1 cellular context compared by ENCODE assay signal in the genomic region with DNA sequence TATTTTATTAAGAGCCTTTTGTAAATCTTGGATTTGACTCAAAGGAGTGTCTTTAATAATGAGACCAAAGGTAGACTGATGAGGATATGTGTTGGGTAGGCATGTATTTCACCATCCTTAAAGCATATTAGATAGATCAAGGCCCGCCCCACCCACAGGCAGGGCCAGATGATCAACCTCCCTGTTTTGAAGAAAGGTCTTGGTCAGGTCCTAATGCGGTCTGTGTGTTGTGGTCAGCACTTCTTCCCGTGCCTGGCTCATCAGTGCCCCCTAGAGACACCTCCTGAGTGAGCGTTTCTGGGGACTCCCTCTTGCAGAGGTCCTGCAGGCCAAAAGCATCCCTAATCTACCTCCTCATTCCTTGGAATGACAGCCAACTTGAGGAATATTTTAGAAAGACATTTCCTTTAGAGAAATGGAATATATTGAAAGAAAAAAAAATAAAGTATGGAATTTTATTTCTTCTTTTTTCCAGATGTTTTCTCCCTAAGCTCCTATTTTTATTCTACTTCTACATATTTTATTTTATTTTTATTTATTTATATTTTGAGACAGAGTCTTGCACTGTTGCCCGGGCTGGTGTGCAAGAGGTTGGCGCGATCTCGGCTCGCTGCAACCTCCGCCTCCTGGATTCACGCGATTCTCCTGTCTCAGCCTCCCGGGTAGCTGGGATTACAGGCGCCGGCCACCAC.
TF ChIP-seq lines count a peak whose summit lies in the region.

No MANE protein-coding gene starts in this region.

TF ChIP-seq in HepG2, 621 proteins besides CTCF, POLR2A, EP300 and RAD21 (continued from another document and continues in another):
- TF ChIP-seq RFX5 (IDR thresholded peaks at IDR 0.05; ENCODE audit: low read depth, low read length) (no peak), HOXA5 (CRISPR knock-in tag; IDR thresholded peaks at IDR 0.05) (0 out of 2 replicates have a peak, but pooled peaks have one; percentile 36), PBX2 (CRISPR knock-in tag; IDR thresholded peaks at IDR 0.05) (no peak), ZNF589 (CRISPR knock-in tag; conservative IDR thresholded peaks at IDR 0.05) (no peak), SMAD9 (CRISPR knock-in tag; IDR thresholded peaks at IDR 0.05) (no peak), PAF1 (CRISPR knock-in tag; IDR thresholded peaks at IDR 0.05) (no peak), ZNF331 (CRISPR knock-in tag; IDR thresholded peaks at IDR 0.05) (peak; percentile 52; the same call in 1 of the 2 replicates), DPF2 (CRISPR knock-in tag; IDR thresholded peaks at IDR 0.05; ENCODE audit: borderline replicate concordance, low read depth) (no peak), ZSCAN29 (CRISPR knock-in tag; conservative IDR thresholded peaks at IDR 0.05) (0 out of 2 replicates have a peak, but pooled peaks have one; percentile 46), NFIC (IDR thresholded peaks at IDR 0.05; ENCODE audit: low read length) (no peak), DNMT1 (CRISPR knock-in tag; IDR thresholded peaks at IDR 0.05) (no peak), HNF1A (IDR thresholded peaks at IDR 0.05; ENCODE audit: low read depth) (no peak), HNF1A (CRISPR knock-in tag; IDR thresholded peaks at IDR 0.05; ENCODE audit: borderline replicate concordance) (peak; percentile 52; the same call in 1 of the 2 replicates), ZNF720 (CRISPR knock-in tag; IDR thresholded peaks at IDR 0.05) (no peak), ZFP90 (CRISPR knock-in tag; IDR thresholded peaks at IDR 0.05; ENCODE audit: borderline replicate concordance) (no peak), ZNF549 (CRISPR knock-in tag; IDR thresholded peaks at IDR 0.05) (no peak), ZNF333 (CRISPR knock-in tag; IDR thresholded peaks at IDR 0.05; ENCODE audit: borderline replicate concordance) (no peak), RFXANK (CRISPR knock-in tag; IDR thresholded peaks at IDR 0.05) (0 out of 2 replicates have a peak, but pooled peaks have one; percentile 39), PAWR (CRISPR knock-in tag; IDR thresholded peaks at IDR 0.05; ENCODE audit: borderline replicate concordance) (no peak), NAIF1 (CRISPR knock-in tag; IDR thresholded peaks at IDR 0.05; ENCODE audit: borderline replicate concordance) (no peak), SPEN (CRISPR knock-in tag; IDR thresholded peaks at IDR 0.05; ENCODE audit: low read depth) (0 out of 2 replicates have a peak, but pooled peaks have one; percentile 28), ZFY (CRISPR knock-in tag; IDR thresholded peaks at IDR 0.05) (no peak), ZNF713 (CRISPR knock-in tag; IDR thresholded peaks at IDR 0.05) (no peak), CCDC6 (CRISPR knock-in tag; IDR thresholded peaks at IDR 0.05) (no peak), ZNF484 (CRISPR knock-in tag; IDR thresholded peaks at IDR 0.05; ENCODE audit: borderline replicate concordance, low read depth) (no peak), SMAD3 (CRISPR knock-in tag; IDR thresholded peaks at IDR 0.05) (peak; percentile 79; the same call in 1 of the 2 replicates), ZNF660 (CRISPR knock-in tag; IDR thresholded peaks at IDR 0.05; ENCODE audit: borderline replicate concordance, low read depth) (no peak), RNF2 (conservative IDR thresholded peaks at IDR 0.05; ENCODE audit: low read depth) (no peak), ZNF556 (CRISPR knock-in tag; IDR thresholded peaks at IDR 0.05; ENCODE audit: borderline replicate concordance) (0 out of 2 replicates have a peak, but pooled peaks have one; percentile 26), KDM2A (CRISPR knock-in tag; IDR thresholded peaks at IDR 0.05; ENCODE audit: borderline replicate concordance, low read depth) (peak; percentile 65; the same call in 1 of the 2 replicates), SP4 (CRISPR knock-in tag; IDR thresholded peaks at IDR 0.05) (no peak), ZBTB33 (CRISPR knock-in tag; IDR thresholded peaks at IDR 0.05) (no peak), ZNF124 (CRISPR knock-in tag; IDR thresholded peaks at IDR 0.05) (peak; percentile 75; the same call in 1 of the 2 replicates), FOSL2 (CRISPR knock-in tag; IDR thresholded peaks at IDR 0.05) (peak; percentile 60), KLF11 (CRISPR knock-in tag; IDR thresholded peaks at IDR 0.05) (no peak), ZNF414 (CRISPR knock-in tag; IDR thresholded peaks at IDR 0.05) (0 out of 2 replicates have a peak, but pooled peaks have one; percentile 41), RARA (CRISPR knock-in tag; IDR thresholded peaks at IDR 0.05) (peak; percentile 33; the same call in 1 of the 2 replicates), ZNF776 (CRISPR knock-in tag; IDR thresholded peaks at IDR 0.05) (no peak), ZNF577 (CRISPR knock-in tag; IDR thresholded peaks at IDR 0.05; ENCODE audit: borderline replicate concordance, low read depth) (no peak), ZFP82 (CRISPR knock-in tag; IDR thresholded peaks at IDR 0.05; ENCODE audit: borderline replicate concordance) (no peak), GATA4 (IDR thresholded peaks at IDR 0.05; ENCODE audit: borderline replicate concordance, low read depth) (no peak), BORCS8-MEF2B (CRISPR knock-in tag; IDR thresholded peaks at IDR 0.05) (no peak), GTF3A (CRISPR knock-in tag; conservative IDR thresholded peaks at IDR 0.05) (no peak), BCL6 (CRISPR knock-in tag; IDR thresholded peaks at IDR 0.05) (peak; percentile 40; the same call in 1 of the 2 replicates), KDM3A (CRISPR knock-in tag; IDR thresholded peaks at IDR 0.05; ENCODE audit: low read depth) (no peak), ZNF274 (CRISPR knock-in tag; IDR thresholded peaks at IDR 0.05) (no peak), CAMTA2 (CRISPR knock-in tag; IDR thresholded peaks at IDR 0.05; ENCODE audit: borderline replicate concordance) (no peak), ZMYM2 (CRISPR knock-in tag; IDR thresholded peaks at IDR 0.05) (no peak), GFI1 (CRISPR knock-in tag; IDR thresholded peaks at IDR 0.05; ENCODE audit: borderline replicate concordance) (peak; percentile 51; the same call in 1 of the 2 replicates), ZNF24 (IDR thresholded peaks at IDR 0.05) (0 out of 2 replicates have a peak, but pooled peaks have one; percentile 45)
- TF ChIP-seq, protein P1, sequence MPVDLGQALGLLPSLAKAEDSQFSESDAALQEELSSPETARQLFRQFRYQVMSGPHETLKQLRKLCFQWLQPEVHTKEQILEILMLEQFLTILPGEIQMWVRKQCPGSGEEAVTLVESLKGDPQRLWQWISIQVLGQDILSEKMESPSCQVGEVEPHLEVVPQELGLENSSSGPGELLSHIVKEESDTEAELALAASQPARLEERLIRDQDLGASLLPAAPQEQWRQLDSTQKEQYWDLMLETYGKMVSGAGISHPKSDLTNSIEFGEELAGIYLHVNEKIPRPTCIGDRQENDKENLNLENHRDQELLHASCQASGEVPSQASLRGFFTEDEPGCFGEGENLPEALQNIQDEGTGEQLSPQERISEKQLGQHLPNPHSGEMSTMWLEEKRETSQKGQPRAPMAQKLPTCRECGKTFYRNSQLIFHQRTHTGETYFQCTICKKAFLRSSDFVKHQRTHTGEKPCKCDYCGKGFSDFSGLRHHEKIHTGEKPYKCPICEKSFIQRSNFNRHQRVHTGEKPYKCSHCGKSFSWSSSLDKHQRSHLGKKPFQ (CRISPR knock-in tag; IDR thresholded peaks at IDR 0.05; ENCODE audit: insufficient replicate concordance) = no peak
- TF ChIP-seq, protein P2, sequence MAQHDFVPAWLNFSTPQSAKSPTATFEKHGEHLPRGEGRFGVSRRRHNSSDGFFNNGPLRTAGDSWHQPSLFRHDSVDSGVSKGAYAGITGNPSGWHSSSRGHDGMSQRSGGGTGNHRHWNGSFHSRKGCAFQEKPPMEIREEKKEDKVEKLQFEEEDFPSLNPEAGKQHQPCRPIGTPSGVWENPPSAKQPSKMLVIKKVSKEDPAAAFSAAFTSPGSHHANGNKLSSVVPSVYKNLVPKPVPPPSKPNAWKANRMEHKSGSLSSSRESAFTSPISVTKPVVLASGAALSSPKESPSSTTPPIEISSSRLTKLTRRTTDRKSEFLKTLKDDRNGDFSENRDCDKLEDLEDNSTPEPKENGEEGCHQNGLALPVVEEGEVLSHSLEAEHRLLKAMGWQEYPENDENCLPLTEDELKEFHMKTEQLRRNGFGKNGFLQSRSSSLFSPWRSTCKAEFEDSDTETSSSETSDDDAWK (CRISPR knock-in tag; IDR thresholded peaks at IDR 0.05) = no peak
- TF ChIP-seq, protein P3, sequence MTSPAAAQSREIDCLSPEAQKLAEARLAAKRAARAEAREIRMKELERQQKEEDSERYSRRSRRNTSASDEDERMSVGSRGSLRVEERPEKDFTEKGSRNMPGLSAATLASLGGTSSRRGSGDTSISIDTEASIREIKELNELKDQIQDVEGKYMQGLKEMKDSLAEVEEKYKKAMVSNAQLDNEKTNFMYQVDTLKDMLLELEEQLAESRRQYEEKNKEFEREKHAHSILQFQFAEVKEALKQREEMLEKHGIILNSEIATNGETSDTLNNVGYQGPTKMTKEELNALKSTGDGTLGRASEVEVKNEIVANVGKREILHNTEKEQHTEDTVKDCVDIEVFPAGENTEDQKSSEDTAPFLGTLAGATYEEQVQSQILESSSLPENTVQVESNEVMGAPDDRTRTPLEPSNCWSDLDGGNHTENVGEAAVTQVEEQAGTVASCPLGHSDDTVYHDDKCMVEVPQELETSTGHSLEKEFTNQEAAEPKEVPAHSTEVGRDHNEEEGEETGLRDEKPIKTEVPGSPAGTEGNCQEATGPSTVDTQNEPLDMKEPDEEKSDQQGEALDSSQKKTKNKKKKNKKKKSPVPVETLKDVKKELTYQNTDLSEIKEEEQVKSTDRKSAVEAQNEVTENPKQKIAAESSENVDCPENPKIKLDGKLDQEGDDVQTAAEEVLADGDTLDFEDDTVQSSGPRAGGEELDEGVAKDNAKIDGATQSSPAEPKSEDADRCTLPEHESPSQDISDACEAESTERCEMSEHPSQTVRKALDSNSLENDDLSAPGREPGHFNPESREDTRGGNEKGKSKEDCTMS (CRISPR knock-in tag; conservative IDR thresholded peaks at IDR 0.05) = no peak
